Comparison of ENCODE assay signal across 29 cellular contexts in genomic region chr5:133430095-133430494, GRCh38.
"Had no signal": no experiment of that assay in that cellular context is flagged by ENCODE, and none has a peak within 500 bp of the region (broad histone marks: within the 10 kb centered on the region; RNA-seq: fewer than 3 reads in every experiment).

No MANE protein-coding gene starts in this region.

- FAIRE-seq: kidney, pancreas had no signal

- H3K4me1 ChIP-seq: left lung, lower lobe of right lung, pancreas, prostate gland, stomach, testis, thyroid gland, transverse colon, upper lobe of left lung, vagina had no signal

- H3K4me1 Mint-ChIP-seq: nephron had no signal

- H3K4me3 ChIP-seq: left lung, lower lobe of right lung, pancreas, prostate gland, skin epidermis, stomach, testis, thyroid gland, transverse colon, upper lobe of left lung, vagina had no signal

- H3K27ac Mint-ChIP-seq: naive thymus-derived CD8-positive, alpha-beta T cell; nephron; stimulated activated naive B cell treated with anti-CD40 and anti-IgM and Interleukin-4, amounts not matched to agents 10 μg/mL and 1 μg/mL and 100 μg/mL, for 72 hours had no signal

- H3K36me3 Mint-ChIP-seq: naive thymus-derived CD8-positive, alpha-beta T cell; stimulated activated naive B cell treated with anti-CD40 and anti-IgM and Interleukin-4, amounts not matched to agents 10 μg/mL and 1 μg/mL and 100 μg/mL, for 72 hours had no signal

- ATAC-seq: left colon; left lung; lower lobe of right lung; naive thymus-derived CD8-positive, alpha-beta T cell; pancreas; right cardiac atrium; sciatic nerve; stimulated activated naive B cell treated with anti-CD40 and anti-IgM and Interleukin-4, amounts not matched to agents 10 μg/mL and 1 μg/mL and 100 μg/mL, for 72 hours; stimulated activated naive CD8-positive, alpha-beta T cell treated with anti-CD3 and anti-CD28 coated beads, Interleukin-15, Interleukin-2, amounts not matched to agents 100 U/mL and 50 U/mL, for 24 hours had no signal

- H3K4me3 Mint-ChIP-seq: naive thymus-derived CD8-positive, alpha-beta T cell; nephron; neural crest cell; stimulated activated naive B cell treated with anti-CD40 and anti-IgM and Interleukin-4, amounts not matched to agents 10 μg/mL and 1 μg/mL and 100 μg/mL, for 72 hours had no signal

- H3K36me3 ChIP-seq: left lung, lower lobe of right lung, pancreas, prostate gland, stomach, thyroid gland, transverse colon, upper lobe of left lung, vagina had no signal

- DNase-seq: kidney; left colon; left lung; lower lobe of right lung; mammary epithelial cell; mesenchymal stem cell; naive thymus-derived CD8-positive, alpha-beta T cell; nucleus accumbens; pancreas; posterior cingulate gyrus; retina; right cardiac atrium; stimulated activated CD4-positive, alpha-beta T cell treated with anti-CD3 and anti-CD28 coated beads, Interleukin-12 subunit alpha, Interleukin-12 subunit beta, amount 100 ng/mL, for 4 hours; stimulated activated CD4-positive, alpha-beta T cell treated with anti-CD3 and anti-CD28 coated beads, Interleukin-15, amount 100 ng/mL, for 24 hours; stimulated activated CD4-positive, alpha-beta T cell treated with anti-CD3 and anti-CD28 coated beads, Interleukin-2, amount 100 ng/mL, for 24 hours; stimulated activated CD4-positive, alpha-beta T cell treated with anti-CD3 and anti-CD28 coated beads, Interleukin-4, amount 100 ng/mL, for 1 hour; stimulated activated naive B cell treated with anti-CD40 and anti-IgM and Interleukin-4, amounts not matched to agents 10 μg/mL and 1 μg/mL and 100 μg/mL, for 72 hours; stimulated activated naive CD8-positive, alpha-beta T cell treated with anti-CD3 and anti-CD28 coated beads, Interleukin-15, Interleukin-2, amounts not matched to agents 100 U/mL and 50 U/mL, for 24 hours; stomach; testis; thyroid gland; transverse colon; upper lobe of left lung had no signal

- H3K9me3 ChIP-seq: left lung, lower lobe of right lung, pancreas, prostate gland, stomach, testis, thyroid gland, transverse colon, upper lobe of left lung, vagina had no signal

- H3K9me3 Mint-ChIP-seq: naive thymus-derived CD8-positive, alpha-beta T cell; nephron; neural crest cell; stimulated activated naive B cell treated with anti-CD40 and anti-IgM and Interleukin-4, amounts not matched to agents 10 μg/mL and 1 μg/mL and 100 μg/mL, for 72 hours had no signal

- H3K27me3 ChIP-seq: left lung, pancreas, testis, thyroid gland, transverse colon, upper lobe of left lung, vagina had no signal

- H3K27ac ChIP-seq: left lung, lower lobe of right lung, pancreas, prostate gland, skin epidermis, stomach, testis, thyroid gland, transverse colon, upper lobe of left lung, vagina had no signal
